In the genomic region with DNA sequence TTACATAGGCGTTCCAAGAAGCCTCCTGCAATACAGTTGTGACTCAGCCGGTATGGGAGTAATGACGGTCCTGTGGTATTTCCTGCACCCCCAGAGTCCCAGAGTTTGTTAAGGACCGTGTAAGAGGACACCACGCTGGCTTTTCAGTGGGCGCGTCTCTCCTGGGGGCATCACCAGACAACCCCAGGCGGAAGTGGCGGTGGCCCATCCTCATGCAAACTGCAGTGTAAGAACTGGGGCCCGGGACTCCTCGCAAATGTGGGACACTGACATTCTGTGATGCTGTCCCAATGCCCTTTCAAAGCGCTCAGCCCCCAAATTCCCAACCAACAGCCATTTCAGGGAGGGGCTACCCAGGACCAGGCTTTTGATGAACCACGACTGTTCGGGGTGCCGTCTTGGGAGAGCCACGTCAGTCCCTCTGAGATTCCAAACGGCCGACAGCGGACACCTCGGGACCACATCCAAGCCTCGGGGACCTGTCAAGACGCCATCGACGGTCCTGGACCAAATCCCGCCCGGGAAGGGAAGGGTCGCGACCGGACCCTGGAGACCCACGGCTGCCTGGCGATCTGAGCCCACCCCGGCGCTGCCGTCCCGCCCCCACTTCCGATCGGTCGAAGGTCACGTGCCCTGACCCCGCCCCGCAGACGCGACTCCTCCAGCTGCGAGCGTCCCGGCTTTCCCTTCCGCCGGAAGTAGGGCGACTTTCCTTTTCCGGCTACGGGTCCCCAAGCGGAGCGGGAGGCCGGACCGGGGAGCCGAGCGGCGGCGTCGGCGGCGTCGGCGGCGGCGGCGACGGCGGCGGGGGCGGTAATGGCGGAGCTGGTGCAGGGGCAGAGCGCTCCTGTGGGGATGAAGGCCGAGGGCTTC, we compare ENCODE assay signal across 1 cellular context.
TF ChIP-seq lines count a peak whose summit lies in the region.

A gene with protein sequence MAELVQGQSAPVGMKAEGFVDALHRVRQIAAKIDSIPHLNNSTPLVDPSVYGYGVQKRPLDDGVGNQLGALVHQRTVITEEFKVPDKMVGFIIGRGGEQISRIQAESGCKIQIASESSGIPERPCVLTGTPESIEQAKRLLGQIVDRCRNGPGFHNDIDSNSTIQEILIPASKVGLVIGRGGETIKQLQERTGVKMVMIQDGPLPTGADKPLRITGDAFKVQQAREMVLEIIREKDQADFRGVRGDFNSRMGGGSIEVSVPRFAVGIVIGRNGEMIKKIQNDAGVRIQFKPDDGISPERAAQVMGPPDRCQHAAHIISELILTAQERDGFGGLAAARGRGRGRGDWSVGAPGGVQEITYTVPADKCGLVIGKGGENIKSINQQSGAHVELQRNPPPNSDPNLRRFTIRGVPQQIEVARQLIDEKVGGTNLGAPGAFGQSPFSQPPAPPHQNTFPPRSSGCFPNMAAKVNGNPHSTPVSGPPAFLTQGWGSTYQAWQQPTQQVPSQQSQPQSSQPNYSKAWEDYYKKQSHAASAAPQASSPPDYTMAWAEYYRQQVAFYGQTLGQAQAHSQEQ (plus strand): TSS at position 713 of the 873 bp plus-strand sequence. CDS start 104 bp downstream, at position 817.

TF ChIP-seq in H1, 55 proteins besides CTCF, POLR2A, EP300 and RAD21 (continued from another document):
- TF ChIP-seq SRF (IDR thresholded peaks at IDR 0.05; ENCODE audit: low read depth, low read length) = peak; percentile 51
- TF ChIP-seq MAX (IDR thresholded peaks at IDR 0.05) = peak; percentile 73
- no peak for TF ChIP-seq TEAD4 (IDR thresholded peaks at IDR 0.05; ENCODE audit: low read depth, low read length)
- no peak for TF ChIP-seq BCL11A (IDR thresholded peaks at IDR 0.05; ENCODE audit: low read depth in 2 of 2, low read length in 2 of 2)
- TF ChIP-seq PHF8 (conservative IDR thresholded peaks at IDR 0.05; ENCODE audit: low read depth, low read length) = peak; percentile 90
- no peak for TF ChIP-seq EZH2 (IDR thresholded peaks at IDR 0.05; ENCODE audit: low read depth, low read length, severe bottlenecking)
- peak; percentile 80 for TF ChIP-seq ATF3 (IDR thresholded peaks at IDR 0.05; ENCODE audit: insufficient read depth, low read depth, low read length)
- no peak for TF ChIP-seq RXRA (IDR thresholded peaks at IDR 0.05; ENCODE audit: insufficient read depth, low read depth, low read length)
- TF ChIP-seq ASH2L (IDR thresholded peaks at IDR 0.05; ENCODE audit: low read length) = peak; percentile 52
- peak; percentile 73 for TF ChIP-seq POLR2AphosphoS5 (IDR thresholded peaks at IDR 0.05; ENCODE audit: low read depth, low read length)
- peak; percentile 13; the same call in 1 of the 2 replicates for TF ChIP-seq TBP (IDR thresholded peaks at IDR 0.05; ENCODE audit: low read depth, low read length)
- TF ChIP-seq CHD1 (IDR thresholded peaks at IDR 0.05; ENCODE audit: low read depth, low read length) = no peak
- TF ChIP-seq KDM4A (IDR thresholded peaks at IDR 0.05; ENCODE audit: low read depth, low read length, severe bottlenecking) = peak; percentile 72
- TF ChIP-seq SIN3A (conservative IDR thresholded peaks at IDR 0.05 in 1 of 2, IDR thresholded peaks at IDR 0.05 in 1 of 2; ENCODE audit: low read depth in 1 of 2, low read length in 2 of 2) = peak in 1 of 2 experiments; percentile 73; a peak in 2 of 4 replicates
- no peak for TF ChIP-seq TCF12 (IDR thresholded peaks at IDR 0.05; ENCODE audit: low read depth, low read length)
- peak; percentile 65; the same call in 1 of the 2 replicates for TF ChIP-seq TAF1 (IDR thresholded peaks at IDR 0.05; ENCODE audit: low read depth, low read length)
- TF ChIP-seq CREB1 (IDR thresholded peaks at IDR 0.05) = peak; percentile 51; the same call in 1 of the 2 replicates
- no peak for TF ChIP-seq SP1 (IDR thresholded peaks at IDR 0.05; ENCODE audit: low read depth, low read length)
- TF ChIP-seq, protein P1, sequence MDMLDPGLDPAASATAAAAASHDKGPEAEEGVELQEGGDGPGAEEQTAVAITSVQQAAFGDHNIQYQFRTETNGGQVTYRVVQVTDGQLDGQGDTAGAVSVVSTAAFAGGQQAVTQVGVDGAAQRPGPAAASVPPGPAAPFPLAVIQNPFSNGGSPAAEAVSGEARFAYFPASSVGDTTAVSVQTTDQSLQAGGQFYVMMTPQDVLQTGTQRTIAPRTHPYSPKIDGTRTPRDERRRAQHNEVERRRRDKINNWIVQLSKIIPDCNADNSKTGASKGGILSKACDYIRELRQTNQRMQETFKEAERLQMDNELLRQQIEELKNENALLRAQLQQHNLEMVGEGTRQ (IDR thresholded peaks at IDR 0.05; ENCODE audit: low read length) = peak; percentile 94
- TF ChIP-seq CHD2 (IDR thresholded peaks at IDR 0.05; ENCODE audit: low read length) = no peak
- TF ChIP-seq EGR1 (IDR thresholded peaks at IDR 0.05; ENCODE audit: borderline replicate concordance, low read depth, low read length) = peak; percentile 57; the same call in 1 of the 2 replicates
- TF ChIP-seq JUND (IDR thresholded peaks at IDR 0.05; ENCODE audit: low read length) = no peak
- TF ChIP-seq GABPA (IDR thresholded peaks at IDR 0.05; ENCODE audit: borderline replicate concordance, insufficient read depth, low read length) = peak; percentile 95
